In the genomic region with DNA sequence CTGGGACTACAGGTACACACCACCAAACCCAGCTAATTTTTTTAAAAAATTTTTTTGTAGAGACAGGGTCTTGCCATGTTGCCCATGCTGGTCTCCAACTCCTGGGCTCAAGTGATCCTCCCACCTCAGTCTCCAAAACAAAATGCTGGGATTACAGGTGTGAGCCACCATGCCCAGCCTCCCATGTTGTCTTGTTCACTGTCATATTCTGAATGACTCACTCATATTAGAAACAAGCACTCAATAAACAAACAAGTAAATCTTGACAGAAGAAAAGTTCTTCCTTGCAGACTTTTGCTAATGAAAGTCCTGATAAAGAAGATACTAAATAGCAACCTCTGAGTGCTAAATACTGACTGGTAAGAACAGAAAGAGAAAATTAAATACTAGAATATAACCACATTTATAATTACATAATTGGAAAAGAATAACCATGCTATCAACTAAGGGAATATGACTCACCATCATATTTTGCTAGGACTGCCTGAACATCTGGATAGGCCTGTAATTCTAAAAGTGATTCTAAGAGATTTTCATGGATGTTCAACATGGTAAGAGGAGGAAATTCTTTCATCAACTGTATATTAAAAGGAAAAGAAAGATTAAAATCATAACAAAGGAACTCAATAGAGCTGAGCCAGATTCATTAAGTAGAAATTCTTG, we compare ENCODE assay signal across 14 cellular contexts.
"Had no signal": no experiment of that assay in that cellular context is flagged by ENCODE, and none has a peak within 500 bp of the region (broad histone marks: within the 10 kb centered on the region; RNA-seq: fewer than 3 reads in every experiment).

No MANE protein-coding gene starts in this region.

- H3K36me3 Mint-ChIP-seq: activated naive CD4-positive, alpha-beta T cell treated with anti-CD3 and anti-CD28 coated beads, Interleukin-2, amount 50 U/mL, for 72 hours had no signal

- H3K27me3 Mint-ChIP-seq: activated T-cell treated with anti-CD3 and anti-CD28 coated beads, Interleukin-2, amount 50 U/mL, for 24 hours had no signal

- H3K4me3 ChIP-seq: hepatocyte had no signal

- H3K27me3 ChIP-seq: hepatocyte had no signal

- H3K4me3 Mint-ChIP-seq: activated T-cell treated with anti-CD3 and anti-CD28 coated beads, Interleukin-2, amount 50 U/mL, for 24 hours; brain; endodermal cell had no signal

- H3K27ac Mint-ChIP-seq: activated naive CD4-positive, alpha-beta T cell treated with anti-CD3 and anti-CD28 coated beads, Interleukin-2, amount 50 U/mL, for 72 hours; activated T-cell treated with anti-CD3 and anti-CD28 coated beads, Interleukin-2, amount 50 U/mL, for 24 hours; brain; endodermal cell had no signal

- H3K4me1 Mint-ChIP-seq: brain, endodermal cell had no signal

- H3K4me2 ChIP-seq: hepatocyte had no signal

- H3K27ac ChIP-seq: hepatocyte had no signal

- H3K79me2 ChIP-seq: hepatocyte had no signal

- H3K9me3 Mint-ChIP-seq: activated naive CD4-positive, alpha-beta T cell treated with anti-CD3 and anti-CD28 coated beads, Interleukin-2, amount 50 U/mL, for 72 hours; activated T-cell treated with anti-CD3 and anti-CD28 coated beads, Interleukin-2, amount 50 U/mL, for 24 hours; brain; endodermal cell had no signal

- H2AFZ ChIP-seq: hepatocyte had no signal

- DNase-seq: activated CD4-positive, alpha-beta T cell treated with anti-CD3 and anti-CD28 coated beads, Interleukin-2, amount 50 U/mL, for 1 hour; activated effector memory CD4-positive, alpha-beta T cell treated with anti-CD3 and anti-CD28 coated beads, Interleukin-2, amount 50 U/mL, for 16 hours; activated T-cell treated with anti-CD3 and anti-CD28 coated beads, Interleukin-2, amount 50 U/mL, for 24 hours; amygdala; cerebellar nuclear complex; endodermal cell; kidney glomerular epithelial cell; retina; stimulated activated CD4-positive, alpha-beta T cell treated with anti-CD3 and anti-CD28 coated beads, Interleukin-15, amount 100 ng/mL, for 24 hours; stimulated activated CD4-positive, alpha-beta T cell treated with anti-CD3 and anti-CD28 coated beads, Interleukin-4, amount 100 ng/mL, for 24 hours; T-helper 2 cell had no signal

- ATAC-seq: activated naive CD4-positive, alpha-beta T cell treated with anti-CD3 and anti-CD28 coated beads, Interleukin-2, amount 50 U/mL, for 72 hours had no signal
